In the genomic region with DNA sequence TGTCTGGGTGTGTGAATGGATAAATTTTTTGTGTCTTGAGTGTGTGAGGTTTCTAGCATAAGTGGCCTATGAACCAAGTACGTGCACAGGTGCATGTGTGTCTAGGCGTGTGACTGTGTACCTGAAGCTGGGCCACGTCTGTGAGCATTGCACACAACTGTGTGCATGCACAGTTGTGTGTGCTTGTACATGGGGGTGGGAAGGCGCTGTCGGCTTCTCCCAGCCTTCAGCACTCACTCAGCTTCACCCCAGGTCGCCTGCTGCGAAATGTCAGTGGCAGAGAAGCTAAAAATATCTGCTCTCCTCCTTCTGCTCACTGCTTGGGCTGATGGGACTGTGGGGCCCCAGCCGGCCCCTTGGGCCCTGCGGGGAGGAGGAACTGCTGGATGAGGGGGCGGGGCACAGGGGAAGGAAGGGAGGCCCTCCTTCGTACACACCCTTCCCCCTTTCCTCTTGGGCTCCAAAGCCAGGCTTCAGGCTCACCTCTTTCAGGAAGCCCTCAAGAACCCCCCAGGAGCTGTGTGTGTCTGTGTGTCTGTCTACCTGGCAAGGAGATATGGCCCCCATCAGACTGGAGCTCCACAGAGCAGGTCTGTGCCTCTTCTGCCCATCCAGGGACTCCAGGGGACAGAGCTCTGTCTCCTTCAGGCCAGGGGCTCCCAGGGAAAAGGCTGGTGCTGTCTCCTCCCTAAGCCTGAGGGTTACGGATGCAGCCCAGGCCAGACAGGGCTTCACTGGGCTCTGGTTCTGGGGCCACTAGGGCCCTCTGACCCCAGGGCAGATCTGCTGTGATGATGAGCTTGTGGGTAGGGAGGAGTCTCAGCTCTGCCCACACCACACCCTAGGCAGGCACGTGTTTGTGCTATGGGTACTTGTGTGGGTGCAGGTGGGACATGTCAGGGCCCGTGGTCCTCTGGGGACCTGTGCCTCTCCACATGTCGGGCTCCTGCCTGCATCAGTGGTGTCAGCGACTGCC, we compare ENCODE assay signal across 8 cellular contexts. TPM values are rescaled to one million over a fixed set of nuclear protein-coding genes. Genes with fewer than 3 reads are reported as not detected.
DNase-seq lines count a peak whose midpoint lies in the region; ATAC-seq and TF ChIP-seq lines count a peak whose summit lies in the region.

No MANE protein-coding gene starts in this region.

- H3K4me3 ChIP-seq in WI38 (ENCODE audit: low read depth, low read length) (peak overlapping the region; percentile 12; the same call in 1 of the 2 replicates), mucosa of descending colon (no peak overlapping the region)

- TF ChIP-seq CTCF in WI38 (IDR thresholded peaks at IDR 0.05; ENCODE audit: low read depth, low read length) (no peak), mucosa of descending colon (IDR thresholded peaks at IDR 0.05) (no peak)

- H3K27ac ChIP-seq in substantia nigra (ENCODE audit: low read depth, low read length, poor library complexity, severe bottlenecking) = peak overlapping the region; percentile 79

- ATAC-seq in GM19463 (IDR thresholded peaks at IDR 0.05; ENCODE audit: unreplicated experiment) (peak; percentile 61), mucosa of descending colon (peak; percentile 22), GM21360 (IDR thresholded peaks at IDR 0.05; ENCODE audit: unreplicated experiment) (no peak)

- H3K36me3 ChIP-seq in mucosa of descending colon (ENCODE audit: low read depth) = no peaks in the 10 kb centered on the region

- no peaks in the 10 kb centered on the region for H3K9me3 ChIP-seq in mucosa of descending colon

- intact Hi-C loops in mucosa of descending colon (cut with DNase I, micrococcal nuclease) = no loop called here

- peaks cover 58% of the 10 kb centered on the region for H3K4me1 ChIP-seq in mucosa of descending colon (ENCODE audit: low read depth)

- DNase-seq in CD1c-positive myeloid dendritic cell (ENCODE audit: extremely low spot score) (peak; percentile 79), NCI-H1417 treated with DMSO at 0.1 percent for 48 hours (lab: John Stamatoyannopoulos, UW) (peak; percentile 59), mucosa of descending colon (peak; percentile 61 to 85 (median 74)), substantia nigra (lab: John Stamatoyannopoulos, UW) (peak in 29 of 49 donors; percentile 23 to 73 (median 37))
- peak; percentile 10 for DNase-seq in effector CD8-positive, alpha-beta T cell (lab: John Stamatoyannopoulos, UW)

RNA-seq across cellular contexts. Expression of gene WASF2, which starts 35.6 kb away (rescaled TPM):
- total RNA-seq in mucosa of descending colon = 100 to 1,000 TPM; 131 to 159 (median 134) TPM

Comparison
In these comparisons a context has a peak if more than half of its experiments do, and no peak if none do; other contexts are left out.
1. DNase-seq: peak in every context shown above with its lines; median percentile 79 in CD1c-positive myeloid dendritic cell; 74 in mucosa of descending colon; 59 in NCI-H1417 treated with DMSO at 0.1 percent for 48 hours; 37 in substantia nigra; 10 in effector CD8-positive, alpha-beta T cell.